8 cellular contexts compared by ENCODE assay signal in genomic region chr1:28882009-28882628, GRCh38. TPM values are rescaled to one million over a fixed set of nuclear protein-coding genes. Genes with fewer than 3 reads are reported as not detected.
DNase-seq lines count a peak whose midpoint lies in the region; ATAC-seq lines count a peak whose summit lies in the region.

No MANE protein-coding gene starts in this region.

- intact Hi-C loops in right cardiac atrium (cut with DNase I), result loop anchor here (1.0 to 10.0 kb wide), 7 partner anchors 150 to 1823 kb away; no protein-coding TSS in a partner anchor
- intact Hi-C loops in sciatic nerve (cut with DNase I), result loop anchor here (5.0 to 10.0 kb wide), 2 partner anchors 153 to 320 kb away; no protein-coding TSS in a partner anchor

- no peak overlapping the region for H3K27ac Mint-ChIP-seq in T-helper 2 cell treated with Interferon-gamma antibody and Interleukin-4, amounts not matched to agents 5 μg/mL and 100 μg/mL, for 36 hours

- no peaks in the 10 kb centered on the region for H3K36me3 Mint-ChIP-seq in T-helper 2 cell treated with Interferon-gamma antibody and Interleukin-4, amounts not matched to agents 5 μg/mL and 100 μg/mL, for 36 hours (ENCODE audit: low read depth)

- H3K4me3 ChIP-seq in right cardiac atrium (ENCODE audit: low read length), result no peak overlapping the region

- no peaks in the 10 kb centered on the region for H3K27me3 ChIP-seq in right cardiac atrium (ENCODE audit: control insufficient read depth, insufficient read depth)

- no peak overlapping the region for H3K27ac ChIP-seq in right cardiac atrium (ENCODE audit: low read length)

- H3K4me1 ChIP-seq in right cardiac atrium (ENCODE audit: control insufficient read depth, insufficient read depth, low read length), result no peaks in the 10 kb centered on the region

- no peak overlapping the region for H3K4me3 Mint-ChIP-seq in T-helper 2 cell treated with Interferon-gamma antibody and Interleukin-4, amounts not matched to agents 5 μg/mL and 100 μg/mL, for 36 hours

- H3K4me1 Mint-ChIP-seq in T-helper 2 cell treated with Interferon-gamma antibody and Interleukin-4, amounts not matched to agents 5 μg/mL and 100 μg/mL, for 36 hours (ENCODE audit: low read depth), result peaks cover 35% of the 10 kb centered on the region

- DNase-seq in activated gamma-delta T cell treated with Interleukin-2 at 50 U/mL for 16 hours (peak; percentile 76), activated gamma-delta T cell (lab: John Stamatoyannopoulos, UW) (no peak), NCI-H2029 (lab: John Stamatoyannopoulos, UW) (peak; percentile 89), amygdala (lab: John Stamatoyannopoulos, UW) (peak in 52 of 56 donors; percentile 12 to 85 (median 60)), right cardiac atrium (peak; percentile 80 to 91 (median 91)), sciatic nerve (ENCODE audit: low spot score) (peak; percentile 90)
- DNase-seq in T-helper 2 cell treated with Interferon-gamma antibody and Interleukin-4, amounts not matched to agents 5 μg/mL and 100 μg/mL, for 36 hours (ENCODE audit: low spot score), result peak; percentile 71

- WGBS in right cardiac atrium, result 30% methylated on average over 13 of the region's 13 CpGs

- no peaks in the 10 kb centered on the region for H3K9me3 Mint-ChIP-seq in T-helper 2 cell treated with Interferon-gamma antibody and Interleukin-4, amounts not matched to agents 5 μg/mL and 100 μg/mL, for 36 hours

- ATAC-seq in right cardiac atrium (peak; percentile 69 to 76), sciatic nerve (peak; percentile 81), HG03025 (IDR thresholded peaks at IDR 0.05; ENCODE audit: low FRiP score, unreplicated experiment) (no peak)

- no peaks in the 10 kb centered on the region for H3K9me3 ChIP-seq in right cardiac atrium (ENCODE audit: control insufficient read depth, low read length)

- H3K27me3 Mint-ChIP-seq in T-helper 2 cell treated with Interferon-gamma antibody and Interleukin-4, amounts not matched to agents 5 μg/mL and 100 μg/mL, for 36 hours (ENCODE audit: low read depth), result peaks cover under 1% of the 10 kb centered on the region

RNA-seq across cellular contexts. Expression of gene EPB41, which starts 32.2 kb away (rescaled TPM):
- total RNA-seq in right cardiac atrium, result 10 to 100 TPM; 14.2 to 21.1 (median 18.4) TPM
- 8.9 TPM for polyA plus RNA-seq in right cardiac atrium
- 49.3 TPM for total RNA-seq in sciatic nerve
